19 cellular contexts compared by ENCODE assay signal in genomic region chr11:27857014-27857413, GRCh38.
A peak's percentile ranks its signal among the peaks of the same experiment; 100 is the strongest.
DNase-seq lines count a peak whose midpoint lies in the region; ATAC-seq lines count a peak whose summit lies in the region.
"Had no signal": no experiment of that assay in that cellular context is flagged by ENCODE, and none has a peak within 500 bp of the region (broad histone marks: within the 10 kb centered on the region; RNA-seq: fewer than 3 reads in every experiment).

No MANE protein-coding gene starts in this region.

- H3K27me3 ChIP-seq in CD8-positive, alpha-beta memory T cell (ENCODE audit: insufficient read depth, low read length, poor library complexity, severe bottlenecking): no peaks in the 10 kb centered on the region

- H3K4me3 ChIP-seq in CD8-positive, alpha-beta memory T cell (ENCODE audit: low read length): no peak overlapping the region
- H3K4me3 ChIP-seq: A549 had no signal

- in situ Hi-C loops in G401 (cut with HindIII; ENCODE audit: low sequenced_read_pairs): no loop called here

- CTCF ChIA-PET in CD8-positive, alpha-beta memory T cell (lab: Charles Lee): no interaction called here

- H3K36me3 ChIP-seq in CD8-positive, alpha-beta memory T cell (ENCODE audit: insufficient read depth, low read length): no peaks in the 10 kb centered on the region

- no peaks in the 10 kb centered on the region for H3K4me1 ChIP-seq in CD8-positive, alpha-beta memory T cell (ENCODE audit: insufficient read depth, low read length)
- H3K4me1 ChIP-seq: A549 had no signal

- H3K27ac Mint-ChIP-seq in CD8-positive, alpha-beta memory T cell: peak overlapping the region in 1 of 8 donors; percentile 58
- H3K27ac Mint-ChIP-seq: activated B cell treated with CpG ODN at 0.5 μM for 24 hours; activated CD8-positive, alpha-beta memory T cell treated with anti-CD3 and anti-CD28 coated beads, Interleukin-2, amount 10 ng/mL, durations not matched to agents 7 days and 5 days had no signal

- H3K36me3 Mint-ChIP-seq in CD8-positive, alpha-beta memory T cell: no peaks in the 10 kb centered on the region
- H3K36me3 Mint-ChIP-seq: activated CD8-positive, alpha-beta memory T cell treated with anti-CD3 and anti-CD28 coated beads, Interleukin-2, amount 10 ng/mL, durations not matched to agents 7 days and 5 days had no signal

- H3K27me3 Mint-ChIP-seq in CD8-positive, alpha-beta memory T cell: peaks cover 0 to 3% of the 10 kb centered on the region in 2 donors
- H3K27me3 Mint-ChIP-seq: activated B cell treated with CpG ODN at 0.5 μM for 24 hours; activated CD8-positive, alpha-beta memory T cell treated with anti-CD3 and anti-CD28 coated beads, Interleukin-2, amount 10 ng/mL, durations not matched to agents 7 days and 5 days had no signal

- no peaks in the 10 kb centered on the region for H3K4me1 Mint-ChIP-seq in CD8-positive, alpha-beta memory T cell
- H3K4me1 Mint-ChIP-seq: activated B cell treated with CpG ODN at 0.5 μM for 24 hours; activated CD8-positive, alpha-beta memory T cell treated with anti-CD3 and anti-CD28 coated beads, Interleukin-2, amount 10 ng/mL, durations not matched to agents 7 days and 5 days had no signal

- H3K9me3 ChIP-seq in CD8-positive, alpha-beta memory T cell (ENCODE audit: low read length): no peaks in the 10 kb centered on the region
- H3K9me3 ChIP-seq: A549, SK-N-SH had no signal

- DNase-seq in G401 (ENCODE audit: low spot score): peak; percentile 25
- peak; percentile 68 for DNase-seq in MV-4-11 (lab: John Stamatoyannopoulos, UW)
- DNase-seq in activated gamma-delta T cell treated with Interleukin-2 at 50 U/mL for 16 hours: no peak
- DNase-seq in CD8-positive, alpha-beta memory T cell: no peak
- DNase-seq in dedifferentiated amniotic fluid mesenchymal stem cell (ENCODE audit: extremely low spot score): no peak
- DNase-seq: activated B cell treated with CpG ODN at 0.5 μM for 24 hours; activated CD8-positive, alpha-beta memory T cell treated with anti-CD3 and anti-CD28 coated beads, Interleukin-2, amount 10 ng/mL, durations not matched to agents 7 days and 5 days; activated naive CD4-positive, alpha-beta T cell; GDM1; kidney glomerular epithelial cell; midbrain; NCI-H2227 treated with DMSO at 0.1 percent for 48 hours; SK-N-SH; stimulated activated naive CD4-positive, alpha-beta T cell treated with Interleukin-2 at 50 U/mL for 16 hours had no signal

- H3K9me3 Mint-ChIP-seq in CD8-positive, alpha-beta memory T cell: peaks cover 0 to 4% (median 1%) of the 10 kb centered on the region in 5 donors
- H3K9me3 Mint-ChIP-seq: activated B cell treated with CpG ODN at 0.5 μM for 24 hours had no signal

- H3K4me3 Mint-ChIP-seq in CD8-positive, alpha-beta memory T cell: no peak overlapping the region
- H3K4me3 Mint-ChIP-seq: activated B cell treated with CpG ODN at 0.5 μM for 24 hours; activated CD8-positive, alpha-beta memory T cell treated with anti-CD3 and anti-CD28 coated beads, Interleukin-2, amount 10 ng/mL, durations not matched to agents 7 days and 5 days had no signal

- peak; percentile 41 for ATAC-seq in GM19397 (IDR thresholded peaks at IDR 0.05; ENCODE audit: unreplicated experiment)
- peak; percentile 58 for ATAC-seq in HG03108 (IDR thresholded peaks at IDR 0.05; ENCODE audit: unreplicated experiment)
- no peak for ATAC-seq in GM21528 (IDR thresholded peaks at IDR 0.05; ENCODE audit: low FRiP score, unreplicated experiment)
- ATAC-seq: A549; activated CD8-positive, alpha-beta memory T cell treated with anti-CD3 and anti-CD28 coated beads, Interleukin-2, amount 10 ng/mL, durations not matched to agents 7 days and 5 days; HepG2 had no signal

- POLR2A ChIA-PET in CD8-positive, alpha-beta memory T cell (lab: Charles Lee): no interaction called here

- no peak overlapping the region for H3K27ac ChIP-seq in CD8-positive, alpha-beta memory T cell (ENCODE audit: low read depth, low read length)
- H3K27ac ChIP-seq: A549 had no signal

Comparison
In these comparisons a context has a peak if more than half of its experiments do, and no peak if none do; other contexts are left out.
1. DNase-seq: peak in G401 (single experiment) and MV-4-11 (single experiment); none in activated gamma-delta T cell treated with Interleukin-2 at 50 U/mL for 16 hours (single experiment), CD8-positive, alpha-beta memory T cell (0 of 5) and dedifferentiated amniotic fluid mesenchymal stem cell (single experiment).